Comparison of ENCODE assay signal across 8 cellular contexts in genomic region chr15:51829360-51830278, GRCh38. TPM values are rescaled to one million over a fixed set of nuclear protein-coding genes. Genes with fewer than 3 reads are reported as not detected.
DNase-seq lines count a peak whose midpoint lies in the region; ATAC-seq and TF ChIP-seq lines count a peak whose summit lies in the region.

TSS of gene TMOD3 (plus strand) at chr15:51829653. CDS start at chr15:51862885, 33,232 bp downstream.

- no peaks in the 10 kb centered on the region for H3K36me3 Mint-ChIP-seq in naive B cell
- peaks cover 9% of the 10 kb centered on the region for H3K36me3 Mint-ChIP-seq in stimulated activated effector memory CD8-positive, alpha-beta T cell treated with anti-CD3 and anti-CD28 coated beads, Interleukin-12 subunit alpha, Interleukin-12 subunit beta, amount 100 ng/mL, for 72 hours

- H3K4me3 Mint-ChIP-seq in naive B cell: peak within 1 kb of the TSS; percentile 89 to 98 (median 96)
- peak within 1 kb of the TSS; percentile 93 for H3K4me3 Mint-ChIP-seq in stimulated activated effector memory CD8-positive, alpha-beta T cell treated with anti-CD3 and anti-CD28 coated beads, Interleukin-12 subunit alpha, Interleukin-12 subunit beta, amount 100 ng/mL, for 72 hours

- DNase-seq in DMS53 (lab: John Stamatoyannopoulos, UW): peak; percentile 89
- DNase-seq in RKO (ENCODE audit: low spot score): peak; percentile 87
- peak; percentile 83 to 89 for DNase-seq in activated T-helper 1 cell treated with anti-CD3 and anti-CD28 coated beads, Interleukin-2, amount 50 U/mL, for 16 hours (ENCODE audit: low read depth in 1 of 2, low spot score in 1 of 2)
- DNase-seq in fibroblast of gingiva (ENCODE audit: low read depth): peak; percentile 84
- peak; percentile 88 for DNase-seq in naive B cell
- DNase-seq in stimulated activated effector memory CD8-positive, alpha-beta T cell treated with anti-CD3 and anti-CD28 coated beads, Interleukin-12 subunit alpha, Interleukin-12 subunit beta, amount 100 ng/mL, for 72 hours (ENCODE audit: low spot score in 2 of 2): peak; percentile 92 to 97

- peak within 1 kb of the TSS; percentile 70 to 93 (median 88) for H3K27ac Mint-ChIP-seq in naive B cell
- peak within 1 kb of the TSS; percentile 95 for H3K27ac Mint-ChIP-seq in stimulated activated effector memory CD8-positive, alpha-beta T cell treated with anti-CD3 and anti-CD28 coated beads, Interleukin-12 subunit alpha, Interleukin-12 subunit beta, amount 100 ng/mL, for 72 hours

- ATAC-seq in GM21619 (IDR thresholded peaks at IDR 0.05; ENCODE audit: unreplicated experiment) (peak; percentile 85), naive B cell (ENCODE audit: low read depth in 2 of 2) (peak; percentile 89 to 90)
- peak; percentile 88 for ATAC-seq in stimulated activated effector memory CD8-positive, alpha-beta T cell treated with anti-CD3 and anti-CD28 coated beads, Interleukin-12 subunit alpha, Interleukin-12 subunit beta, amount 100 ng/mL, for 72 hours

- TF ChIP-seq RAD21 in Ishikawa (IDR thresholded peaks at IDR 0.05; ENCODE audit: low read depth): no peak

- no peaks in the 10 kb centered on the region for H3K9me3 Mint-ChIP-seq in naive B cell
- H3K9me3 Mint-ChIP-seq in stimulated activated effector memory CD8-positive, alpha-beta T cell treated with anti-CD3 and anti-CD28 coated beads, Interleukin-12 subunit alpha, Interleukin-12 subunit beta, amount 100 ng/mL, for 72 hours: no peaks in the 10 kb centered on the region

- H3K4me1 Mint-ChIP-seq in naive B cell: peaks cover 30 to 47% (median 40%) of the 10 kb centered on the region in 3 donors
- peaks cover 43% of the 10 kb centered on the region for H3K4me1 Mint-ChIP-seq in stimulated activated effector memory CD8-positive, alpha-beta T cell treated with anti-CD3 and anti-CD28 coated beads, Interleukin-12 subunit alpha, Interleukin-12 subunit beta, amount 100 ng/mL, for 72 hours

- no peak for TF ChIP-seq EP300 in Ishikawa (IDR thresholded peaks at IDR 0.05; ENCODE audit: borderline replicate concordance)

- H3K27me3 Mint-ChIP-seq in naive B cell: no peaks in the 10 kb centered on the region

TF ChIP-seq in Ishikawa, 13 proteins besides CTCF, POLR2A, EP300 and RAD21:
- TF ChIP-seq MAX (IDR thresholded peaks at IDR 0.05) (no peak), FOXM1 (IDR thresholded peaks at IDR 0.05; ENCODE audit: borderline replicate concordance, low read depth) (no peak), TEAD4 (IDR thresholded peaks at IDR 0.05) (no peak), EGR1 (IDR thresholded peaks at IDR 0.05) (no peak), YY1 (IDR thresholded peaks at IDR 0.05; ENCODE audit: low read depth) (peak; percentile 55), USF1 (IDR thresholded peaks at IDR 0.05) (0 out of 2 replicates have a peak, but pooled peaks have one; percentile 7), TCF12 (IDR thresholded peaks at IDR 0.05; ENCODE audit: low read depth) (peak; percentile 42), REST (IDR thresholded peaks at IDR 0.05; ENCODE audit: low read depth) (0 out of 2 replicates have a peak, but pooled peaks have one; percentile 21), ZBTB7A (IDR thresholded peaks at IDR 0.05; ENCODE audit: low read depth) (peak; percentile 47; the same call in 1 of the 2 replicates), TAF1 (IDR thresholded peaks at IDR 0.05; ENCODE audit: low read depth) (peak; percentile 78)

RNA-seq across cellular contexts. Expression of gene TMOD3, which starts in this region (rescaled TPM):
- 10 to 100 TPM; 19.3 to 30.3 (median 25.2) TPM for polyA plus RNA-seq in naive B cell (ENCODE audit: low read depth in 6 of 6)

Comparison
In these comparisons a context has a peak if more than half of its experiments do, and no peak if none do; other contexts are left out.
1. Peak in every context shown above with its lines: DNase-seq and ATAC-seq.